In genomic region chr1:37635309-37635902, GRCh38 we compare ENCODE assay signal across 22 cellular contexts. TPM values are rescaled to one million over a fixed set of nuclear protein-coding genes. Genes with fewer than 3 reads are reported as not detected.
DNase-seq lines count a peak whose midpoint lies in the region; ATAC-seq and TF ChIP-seq lines count a peak whose summit lies in the region.
"Had no signal": no experiment of that assay in that cellular context is flagged by ENCODE, and none has a peak within 500 bp of the region (broad histone marks: within the 10 kb centered on the region; RNA-seq: fewer than 3 reads in every experiment).

No MANE protein-coding gene starts in this region.

- ATAC-seq in stimulated activated naive CD8-positive, alpha-beta T cell treated with anti-CD3 and anti-CD28 coated beads, Interleukin-15, Interleukin-2, amounts not matched to agents 100 U/mL and 50 U/mL, for 24 hours: no peak
- ATAC-seq: gastrocnemius medialis had no signal

- peaks cover 100% of the 10 kb centered on the region for H3K27me3 ChIP-seq in endodermal cell (ENCODE audit: control insufficient read depth, insufficient read depth, low read length, poor library complexity, severe bottlenecking)

- H3K4me3 Mint-ChIP-seq in stimulated activated naive CD8-positive, alpha-beta T cell treated with anti-CD3 and anti-CD28 coated beads, Interleukin-15, Interleukin-2, amounts not matched to agents 100 ng/mL and 50 ng/mL, for 24 hours: peak overlapping the region; percentile 12
- H3K4me3 Mint-ChIP-seq in endodermal cell: peak overlapping the region; percentile 40
- H3K4me3 Mint-ChIP-seq in neural crest cell: peak overlapping the region; percentile 24
- H3K4me3 Mint-ChIP-seq in endothelial cell (ENCODE audit: unreplicated experiment): no peak overlapping the region
- H3K4me3 Mint-ChIP-seq: dendritic cell treated with granulocyte-macrophage colony-stimulating factor and Interleukin-4, amounts not matched to agents 40 ng/mL and 50 ng/mL, for 4 days had no signal

- no peak overlapping the region for H3K4me3 ChIP-seq in endodermal cell (ENCODE audit: low read length)

- H3K4me1 Mint-ChIP-seq in stimulated activated naive CD8-positive, alpha-beta T cell treated with anti-CD3 and anti-CD28 coated beads, Interleukin-15, Interleukin-2, amounts not matched to agents 100 ng/mL and 50 ng/mL, for 24 hours (ENCODE audit: low read depth): peaks cover 11% of the 10 kb centered on the region
- H3K4me1 Mint-ChIP-seq in endodermal cell (no peaks in the 10 kb centered on the region), neural crest cell (no peaks in the 10 kb centered on the region), endothelial cell (ENCODE audit: unreplicated experiment) (peaks cover 3% of the 10 kb centered on the region)

- WGBS in endodermal cell (ENCODE audit: insufficient coverage in 1 of 2, insufficient read length in 1 of 2), 2 experiments: 47 to 48% methylated on average over 4 to 5 of the region's 5 CpGs

- peaks cover 61% of the 10 kb centered on the region for H3K27me3 Mint-ChIP-seq in stimulated activated naive CD8-positive, alpha-beta T cell treated with anti-CD3 and anti-CD28 coated beads, Interleukin-15, Interleukin-2, amounts not matched to agents 100 ng/mL and 50 ng/mL, for 24 hours
- peaks cover 40% of the 10 kb centered on the region for H3K27me3 Mint-ChIP-seq in endodermal cell (ENCODE audit: insufficient read depth)
- H3K27me3 Mint-ChIP-seq in neural crest cell (ENCODE audit: low read depth): peaks cover 39% of the 10 kb centered on the region
- peaks cover 31% of the 10 kb centered on the region for H3K27me3 Mint-ChIP-seq in endothelial cell (ENCODE audit: unreplicated experiment)

- no peak overlapping the region for H3K9ac ChIP-seq in endodermal cell (ENCODE audit: extremely low read depth, low read length, poor library complexity, severe bottlenecking)

- no peaks in the 10 kb centered on the region for H3K36me3 Mint-ChIP-seq in stimulated activated naive CD8-positive, alpha-beta T cell treated with anti-CD3 and anti-CD28 coated beads, Interleukin-15, Interleukin-2, amounts not matched to agents 100 ng/mL and 50 ng/mL, for 24 hours (ENCODE audit: low read depth)
- H3K36me3 Mint-ChIP-seq in endodermal cell (ENCODE audit: low read depth) (no peaks in the 10 kb centered on the region), neural crest cell (ENCODE audit: low read depth) (no peaks in the 10 kb centered on the region), endothelial cell (ENCODE audit: low read depth, unreplicated experiment) (no peaks in the 10 kb centered on the region)

- intact Hi-C loops in posterior cingulate gyrus (cut with DNase I): no loop called here

- no peaks in the 10 kb centered on the region for H3K36me3 ChIP-seq in endodermal cell (ENCODE audit: control insufficient read depth, insufficient read depth, low read length)
- H3K36me3 ChIP-seq: gastrocnemius medialis, upper lobe of left lung had no signal

- no peaks in the 10 kb centered on the region for H3K9me3 Mint-ChIP-seq in stimulated activated naive CD8-positive, alpha-beta T cell treated with anti-CD3 and anti-CD28 coated beads, Interleukin-15, Interleukin-2, amounts not matched to agents 100 ng/mL and 50 ng/mL, for 24 hours
- no peaks in the 10 kb centered on the region for H3K9me3 Mint-ChIP-seq in endodermal cell
- no peaks in the 10 kb centered on the region for H3K9me3 Mint-ChIP-seq in neural crest cell
- no peaks in the 10 kb centered on the region for H3K9me3 Mint-ChIP-seq in endothelial cell (ENCODE audit: unreplicated experiment)
- H3K9me3 Mint-ChIP-seq: activated T-helper 2 cell treated with anti-CD3 and anti-CD28 coated beads, Interferon-gamma antibody, Interleukin-2, Interleukin-4, amounts not matched to agents 10 μg/mL and 5 μg/mL and 100 μg/mL, durations not matched to agents 14 hours and 24 hours and 36 hours; dendritic cell treated with granulocyte-macrophage colony-stimulating factor and Interleukin-4, amounts not matched to agents 40 ng/mL and 50 ng/mL, for 4 days had no signal

- H3K27ac Mint-ChIP-seq in stimulated activated naive CD8-positive, alpha-beta T cell treated with anti-CD3 and anti-CD28 coated beads, Interleukin-15, Interleukin-2, amounts not matched to agents 100 ng/mL and 50 ng/mL, for 24 hours: no peak overlapping the region
- H3K27ac Mint-ChIP-seq in endodermal cell: no peak overlapping the region
- H3K27ac Mint-ChIP-seq in neural crest cell (ENCODE audit: unreplicated experiment): no peak overlapping the region
- no peak overlapping the region for H3K27ac Mint-ChIP-seq in endothelial cell (ENCODE audit: unreplicated experiment)
- H3K27ac Mint-ChIP-seq: activated T-helper 2 cell treated with anti-CD3 and anti-CD28 coated beads, Interferon-gamma antibody, Interleukin-2, Interleukin-4, amounts not matched to agents 10 μg/mL and 5 μg/mL and 100 μg/mL, durations not matched to agents 14 hours and 24 hours and 36 hours; dendritic cell treated with granulocyte-macrophage colony-stimulating factor and Interleukin-4, amounts not matched to agents 40 ng/mL and 50 ng/mL, for 4 days had no signal

- no peaks in the 10 kb centered on the region for H3K4me1 ChIP-seq in endodermal cell (ENCODE audit: control insufficient read depth, insufficient read depth, low read length)
- H3K4me1 ChIP-seq: gastrocnemius medialis had no signal

- no peak for DNase-seq in stimulated activated naive CD8-positive, alpha-beta T cell treated with anti-CD3 and anti-CD28 coated beads, Interleukin-15, Interleukin-2, amounts not matched to agents 100 U/mL and 50 U/mL, for 24 hours
- DNase-seq in endodermal cell: no peak
- DNase-seq in neural crest cell (ENCODE audit: low read depth, low spot score): no peak
- no peak for DNase-seq in dedifferentiated amniotic fluid mesenchymal stem cell (ENCODE audit: extremely low spot score)
- DNase-seq in posterior cingulate gyrus: no peak
- no peak for DNase-seq in NCI-H526 (lab: John Stamatoyannopoulos, UW)
- DNase-seq in endothelial cell (ENCODE audit: low spot score): no peak
- DNase-seq: activated CD4-positive, alpha-beta T cell treated with anti-CD3 and anti-CD28 coated beads for 4 hours; C1 segment of cervical spinal cord; gastrocnemius medialis; KG1; left cardiac atrium; nucleus accumbens; stimulated activated naive CD4-positive, alpha-beta T cell treated with Interleukin-2 at 50 U/mL for 16 hours had no signal

- TF ChIP-seq CTCF in endodermal cell (conservative IDR thresholded peaks at IDR 0.05) (no peak), neural crest cell (conservative IDR thresholded peaks at IDR 0.05) (no peak), endothelial cell (IDR thresholded peaks at IDR 0.05; ENCODE audit: unreplicated experiment) (no peak)

- H3K27ac ChIP-seq in endodermal cell (ENCODE audit: low read depth, low read length): no peak overlapping the region
- H3K27ac ChIP-seq: gastrocnemius medialis, RWPE1 had no signal

- no peaks in the 10 kb centered on the region for H3K9me3 ChIP-seq in endodermal cell (ENCODE audit: control insufficient read depth, low read length)
- H3K9me3 ChIP-seq: gastrocnemius medialis, upper lobe of left lung had no signal

RNA-seq across cellular contexts. Expression of gene RSPO1, which starts 0.7 kb away (rescaled TPM):
- not detected for total RNA-seq in endodermal cell
- polyA plus RNA-seq in endodermal cell (2013, experiment 1 of 2): 9.5 TPM
- 7.9 TPM for polyA plus RNA-seq in endodermal cell (2013, experiment 2 of 2)
- total RNA-seq in neural crest cell: 0.50 and 0.54 TPM in 2 replicates
- total RNA-seq in endothelial cell (ENCODE audit: unreplicated experiment): not detected
- total RNA-seq: activated T-helper 2 cell treated with anti-CD3 and anti-CD28 coated beads, Interferon-gamma antibody, Interleukin-2, Interleukin-4, amounts not matched to agents 10 μg/mL and 5 μg/mL and 100 μg/mL, durations not matched to agents 14 hours and 24 hours and 36 hours; bronchial epithelial cell; epithelial cell of proximal tubule; NCI-H460 had no signal

RNA-seq across cellular contexts. Expression of gene GNL2, which starts 39.7 kb away (rescaled TPM):
- 10 to 100 TPM; 70.7 to 80.9 TPM for total RNA-seq in endodermal cell
- polyA plus RNA-seq in endodermal cell (2013, experiment 1 of 2): 73.7 TPM
- 67.8 TPM for polyA plus RNA-seq in endodermal cell (2013, experiment 2 of 2)
- total RNA-seq in neural crest cell: 73.1 and 76.6 TPM in 2 replicates
- total RNA-seq in endothelial cell (ENCODE audit: unreplicated experiment): 38.9 TPM

RNA-seq across cellular contexts. Expression of gene CDCA8, which starts 56.9 kb away (rescaled TPM):
- total RNA-seq in endodermal cell (10 to 100 TPM; 27.7 to 49.7 TPM), neural crest cell (70.3 and 72.1 TPM in 2 replicates), endothelial cell (ENCODE audit: unreplicated experiment) (7.8 TPM)
- polyA plus RNA-seq in endodermal cell (2013, experiment 1 of 2): 58.6 TPM
- polyA plus RNA-seq in endodermal cell (2013, experiment 2 of 2): 61.0 TPM
